33 cellular contexts compared by ENCODE assay signal in genomic region chr19:686589-687297, GRCh38. TPM values are rescaled to one million over a fixed set of nuclear protein-coding genes. Genes with fewer than 3 reads are reported as not detected.
"Had no signal": no experiment of that assay in that cellular context is flagged by ENCODE, and none has a peak within 500 bp of the region (broad histone marks: within the 10 kb centered on the region; RNA-seq: fewer than 3 reads in every experiment).

No MANE protein-coding gene starts in this region.

- DNase-seq: dermis blood vessel endothelial cell; effector memory CD4-positive, alpha-beta T cell; foreskin keratinocyte; heart left ventricle; hippocampal formation; kidney glomerular epithelial cell; left colon; left ventricle myocardium inferior; lower lobe of right lung; natural killer cell; posterior cingulate gyrus; psoas muscle; retina; stimulated activated CD4-positive, alpha-beta T cell treated with anti-CD3 and anti-CD28 coated beads, Interleukin-2, amount 100 ng/mL, for 24 hours; stimulated activated CD4-positive, alpha-beta T cell treated with anti-CD3 and anti-CD28 coated beads, Interleukin-4, amount 100 ng/mL, for 24 hours; stimulated activated naive CD4-positive, alpha-beta T cell treated with Interleukin-2 at 50 U/mL for 16 hours had no signal

- H3K4me1 ChIP-seq: esophagus muscularis mucosa, foreskin keratinocyte, gastroesophageal sphincter, heart left ventricle, left ventricle myocardium inferior, lower lobe of right lung, psoas muscle, upper lobe of left lung had no signal

- H3K4me2 ChIP-seq: smooth muscle cell had no signal

- H3K4me3 ChIP-seq: coronary artery, esophagus muscularis mucosa, gastroesophageal sphincter, heart left ventricle, left ventricle myocardium inferior, lower lobe of right lung, ovary, psoas muscle, smooth muscle cell, thoracic aorta, tibial nerve, upper lobe of left lung had no signal

- H3K9me3 ChIP-seq: esophagus muscularis mucosa, gastroesophageal sphincter, heart left ventricle, left ventricle myocardium inferior, lower lobe of right lung, ovary, psoas muscle, thoracic aorta, tibial nerve, upper lobe of left lung had no signal

- ATAC-seq: foreskin keratinocyte; gastroesophageal sphincter; heart left ventricle; left colon; lower lobe of right lung; natural killer cell; psoas muscle; sciatic nerve; stimulated activated effector memory CD8-positive, alpha-beta T cell treated with anti-CD3 and anti-CD28 coated beads, Interleukin-12 subunit alpha, Interleukin-12 subunit beta, amount 100 ng/mL, for 72 hours had no signal

- H3K27ac ChIP-seq: coronary artery, esophagus muscularis mucosa, foreskin keratinocyte, gastroesophageal sphincter, heart left ventricle, left ventricle myocardium inferior, lower lobe of right lung, ovary, psoas muscle, thoracic aorta, tibial nerve, upper lobe of left lung had no signal

- FAIRE-seq: islet of Langerhans, urothelium cell line had no signal

- H3K36me3 ChIP-seq: left ventricle myocardium inferior, lower lobe of right lung, ovary had no signal

- H3K27me3 ChIP-seq: esophagus muscularis mucosa, foreskin keratinocyte, gastroesophageal sphincter, heart left ventricle, ovary, tibial nerve, upper lobe of left lung had no signal

RNA-seq across cellular contexts. Expression of gene PRSS57, which starts 8.5 kb away (rescaled TPM):
- total RNA-seq: dermis blood vessel endothelial cell, endothelial cell of umbilical vein, epithelial cell of proximal tubule, fibroblast of lung, foreskin keratinocyte, gastroesophageal sphincter, heart left ventricle, left colon, left ventricle myocardium inferior, lower lobe of right lung, sciatic nerve, smooth muscle cell, thoracic aorta, tibial nerve had no signal
- polyA plus RNA-seq: endothelial cell of umbilical vein, fibroblast of lung, foreskin keratinocyte, heart left ventricle, neural cell, smooth muscle cell had no signal

RNA-seq across cellular contexts. Expression of gene PALM, which starts 22.0 kb away (rescaled TPM):
- total RNA-seq: mononuclear cell had no signal

RNA-seq across cellular contexts. Expression of gene FGF22, which starts 47.1 kb away (rescaled TPM):
- total RNA-seq: dermis blood vessel endothelial cell, endothelial cell of umbilical vein, epithelial cell of proximal tubule, foreskin keratinocyte, left colon, left ventricle myocardium inferior, smooth muscle cell had no signal
- polyA plus RNA-seq: fibroblast of lung, foreskin keratinocyte had no signal
